9 cellular contexts compared by ENCODE assay signal in the genomic region with DNA sequence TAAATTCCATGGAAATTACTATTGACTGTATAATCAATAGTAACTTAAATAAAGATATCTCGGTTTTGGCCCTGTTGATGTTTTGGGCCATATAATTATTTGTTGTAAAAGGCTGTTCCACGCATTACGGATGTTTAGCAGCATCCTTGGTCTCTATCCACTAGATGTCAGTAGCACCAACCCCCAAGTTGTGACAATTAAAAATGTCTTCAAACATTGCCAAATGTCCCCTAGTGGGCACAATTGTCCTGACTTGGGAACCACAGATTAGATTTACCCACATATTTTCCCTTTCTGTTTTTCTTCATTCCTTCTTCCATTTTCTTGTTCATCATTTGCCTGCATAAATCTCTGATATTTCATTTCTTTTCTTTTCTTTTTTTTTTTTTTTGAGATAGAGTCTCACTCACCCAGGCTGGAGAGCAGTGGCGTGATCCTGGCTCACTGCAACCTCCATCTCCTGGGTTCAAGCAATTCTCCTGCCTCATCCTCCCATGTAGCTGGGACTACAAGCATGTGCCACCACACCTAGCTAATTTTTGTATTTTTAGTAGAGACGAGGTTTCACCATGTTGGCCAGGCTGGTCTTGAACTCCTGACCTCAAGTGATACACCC. TPM values are rescaled to one million over a fixed set of nuclear protein-coding genes. Genes with fewer than 3 reads are reported as not detected.
DNase-seq lines count a peak whose midpoint lies in the region; ATAC-seq and TF ChIP-seq lines count a peak whose summit lies in the region.
"Had no signal": no experiment of that assay in that cellular context is flagged by ENCODE, and none has a peak within 500 bp of the region (broad histone marks: within the 10 kb centered on the region; RNA-seq: fewer than 3 reads in every experiment).

No MANE protein-coding gene starts in this region.

- CTCF ChIA-PET in activated CD4-positive, alpha-beta T cell treated with anti-CD3 and anti-CD28 coated beads for 36 hours (lab: Charles Lee), result interaction anchor here (0.6 to 3.8 kb wide), 9 partner anchors 8 to 181 kb away, joined by 3 to 44 read pairs (median 3); a partner anchor contains a TSS
- CTCF ChIA-PET in HEK293 (lab: Yijun Ruan, JAX), result interaction anchor here (0.6 to 2.5 kb wide), 19 partner anchors 8 to 1727 kb away, joined by 3 to 18 read pairs (median 4); no protein-coding TSS in a partner anchor
- CTCF ChIA-PET in OCI-LY7 (lab: Charles Lee; ENCODE audit: unreplicated experiment), result no interaction called here

- POLR2A ChIA-PET in activated CD4-positive, alpha-beta T cell treated with anti-CD3 and anti-CD28 coated beads for 36 hours (lab: Charles Lee), result no interaction called here
- POLR2A ChIA-PET in HEK293 (lab: Yijun Ruan, JAX) (no interaction called here), OCI-LY7 (lab: Charles Lee) (interaction anchor here (0.7 kb wide), 1 partner anchor 645 kb away, joined by 3 read pairs; no protein-coding TSS in a partner anchor)

- no peaks in the 10 kb centered on the region for H3K79me2 ChIP-seq in OCI-LY7 (ENCODE audit: insufficient read depth, low read depth, low read length)

- peak; percentile 48 for DNase-seq in activated CD4-positive, alpha-beta T cell treated with anti-CD3 and anti-CD28 coated beads for 36 hours
- DNase-seq in activated CD4-positive, alpha-beta T cell treated with anti-CD3 and anti-CD28 coated beads for 4 hours, result no peak
- DNase-seq in OCI-LY7 (ENCODE audit: low spot score), result peak; percentile 77
- DNase-seq in dorsolateral prefrontal cortex, result no peak
- peak; percentile 14 for DNase-seq in neural crest cell (ENCODE audit: low read depth, low spot score)

- no peaks in the 10 kb centered on the region for H3K9me2 ChIP-seq in OCI-LY7 (ENCODE audit: insufficient read depth, low read length)

- H3K36me3 Mint-ChIP-seq in activated CD4-positive, alpha-beta T cell treated with anti-CD3 and anti-CD28 coated beads for 36 hours (ENCODE audit: low read depth), result no peaks in the 10 kb centered on the region
- H3K36me3 Mint-ChIP-seq in neural crest cell (ENCODE audit: low read depth), result no peaks in the 10 kb centered on the region

- peaks cover 0 to 14% (median 0%) of the 10 kb centered on the region in 45 donors for H3K27me3 ChIP-seq in dorsolateral prefrontal cortex

- H3K4me1 ChIP-seq in HEK293 (ENCODE audit: control insufficient read depth, insufficient read depth, low read length), result no peaks in the 10 kb centered on the region
- H3K4me1 ChIP-seq in OCI-LY7 (ENCODE audit: insufficient read depth, low read length, poor library complexity, severe bottlenecking), result no peaks in the 10 kb centered on the region

- no peak overlapping the region for H3K27ac Mint-ChIP-seq in activated CD4-positive, alpha-beta T cell treated with anti-CD3 and anti-CD28 coated beads for 36 hours
- no peak overlapping the region for H3K27ac Mint-ChIP-seq in neural crest cell (ENCODE audit: unreplicated experiment)

- H3K27ac ChIP-seq in HEK293 (ENCODE audit: extremely low read depth, low read depth, low read length), result no peak overlapping the region
- H3K27ac ChIP-seq in OCI-LY7 (ENCODE audit: low read depth, low read length, poor library complexity, severe bottlenecking), result no peak overlapping the region
- H3K27ac ChIP-seq in dorsolateral prefrontal cortex, result no peak overlapping the region
- H3K27ac ChIP-seq: epithelial cell of prostate had no signal

- peak; percentile 78 for ATAC-seq in activated CD4-positive, alpha-beta T cell treated with anti-CD3 and anti-CD28 coated beads for 36 hours
- no peak for ATAC-seq in GM18868 (IDR thresholded peaks at IDR 0.05; ENCODE audit: unreplicated experiment)
- ATAC-seq in GM18498 (IDR thresholded peaks at IDR 0.05; ENCODE audit: unreplicated experiment), result no peak

- intact Hi-C loops in activated CD4-positive, alpha-beta T cell treated with anti-CD3 and anti-CD28 coated beads for 36 hours (cut with DNase I, micrococcal nuclease), result loop anchor here (1.0 to 2.0 kb wide), 2 partner anchors 36 to 179 kb away; a partner anchor contains a TSS
- intact Hi-C loops in OCI-LY7 (cut with micrococcal nuclease; ENCODE audit: unreplicated experiment) (loop anchor here (1.0 kb wide), 1 partner anchor 179 kb away; no protein-coding TSS in a partner anchor), dorsolateral prefrontal cortex (cut with DNase I) (loop anchor here in 1 of 2 donors (10.0 kb wide), 1 partner anchor 58 kb away; a partner anchor contains a TSS)

- TF ChIP-seq CTCF in HEK293 (tag by site-specific recombination; IDR thresholded peaks at IDR 0.05) (peak; percentile 67; the same call in 1 of the 2 replicates), OCI-LY7 (conservative IDR thresholded peaks at IDR 0.05; ENCODE audit: low read length) (peak; percentile 97), dorsolateral prefrontal cortex (IDR thresholded peaks at IDR 0.05 in 54 of 56, conservative IDR thresholded peaks at IDR 0.05 in 2 of 56; ENCODE audit: low read depth in 1 of 56, partially characterized antibody in 56 of 56) (peak; percentile 19 to 73 (median 55)), neural crest cell (conservative IDR thresholded peaks at IDR 0.05) (peak; percentile 77)

- no peaks in the 10 kb centered on the region for H3K9me3 ChIP-seq in HEK293 (ENCODE audit: control insufficient read depth, insufficient read depth, low read depth, low read length)
- no peaks in the 10 kb centered on the region for H3K9me3 ChIP-seq in OCI-LY7 (ENCODE audit: low read length)

- no peak overlapping the region for H2AFZ ChIP-seq in OCI-LY7 (ENCODE audit: low read length)

- H3K36me3 ChIP-seq in HEK293 (ENCODE audit: control insufficient read depth in 2 of 2, insufficient read depth in 1 of 2, low read length in 2 of 2) (no peaks in the 10 kb centered on the region), OCI-LY7 (ENCODE audit: insufficient read depth, low read length) (no peaks in the 10 kb centered on the region)

- H3K4me3 ChIP-seq in HEK293 (ENCODE audit: low read depth, low read length) (no peak overlapping the region), OCI-LY7 (ENCODE audit: low read depth, low read length, poor library complexity, severe bottlenecking) (no peak overlapping the region), dorsolateral prefrontal cortex (no peak overlapping the region)

- no peaks in the 10 kb centered on the region for H4K20me1 ChIP-seq in OCI-LY7 (ENCODE audit: insufficient read depth, low read length)

- H3K4me3 Mint-ChIP-seq in activated CD4-positive, alpha-beta T cell treated with anti-CD3 and anti-CD28 coated beads for 36 hours, result no peak overlapping the region
- H3K4me3 Mint-ChIP-seq in neural crest cell, result no peak overlapping the region

- no TSS peak for BruUV-seq in OCI-LY7 (replicated peaks; lab: Mats Ljungman, UMichigan)

- no peaks in the 10 kb centered on the region for H3K4me1 Mint-ChIP-seq in activated CD4-positive, alpha-beta T cell treated with anti-CD3 and anti-CD28 coated beads for 36 hours
- H3K4me1 Mint-ChIP-seq in neural crest cell, result no peaks in the 10 kb centered on the region

- H3K4me2 ChIP-seq in OCI-LY7 (ENCODE audit: low read length), result no peak overlapping the region

- H3K9me3 Mint-ChIP-seq in activated CD4-positive, alpha-beta T cell treated with anti-CD3 and anti-CD28 coated beads for 36 hours (ENCODE audit: low read depth), result no peaks in the 10 kb centered on the region
- peaks cover 7% of the 10 kb centered on the region for H3K9me3 Mint-ChIP-seq in neural crest cell

- peaks cover 24% of the 10 kb centered on the region for H3K27me3 Mint-ChIP-seq in activated CD4-positive, alpha-beta T cell treated with anti-CD3 and anti-CD28 coated beads for 36 hours
- H3K27me3 Mint-ChIP-seq in neural crest cell (ENCODE audit: low read depth), result peaks cover 35% of the 10 kb centered on the region

TF ChIP-seq in HEK293, 187 proteins besides CTCF, POLR2A, EP300 and RAD21 (continues in another document):
- no peak for TF ChIP-seq ZBTB1 (tag by site-specific recombination; IDR thresholded peaks at IDR 0.05)

RNA-seq across cellular contexts. Expression of a gene that starts 13.6 kb away (rescaled TPM):
- total RNA-seq in activated CD4-positive, alpha-beta T cell treated with anti-CD3 and anti-CD28 coated beads for 36 hours, result not detected
- not detected in 2 replicates for total RNA-seq in OCI-LY7 (2014; rRNA removed; shearing (Covaris generic))
- total RNA-seq in OCI-LY7 (2022), result not detected in 2 replicates
- not detected for total RNA-seq in dorsolateral prefrontal cortex
- total RNA-seq in neural crest cell, result not detected in 2 replicates

RNA-seq across cellular contexts. Expression of a gene that starts 36.9 kb away (rescaled TPM):
- not detected for total RNA-seq in activated CD4-positive, alpha-beta T cell treated with anti-CD3 and anti-CD28 coated beads for 36 hours
- not detected in 2 replicates for total RNA-seq in OCI-LY7 (2014; rRNA removed; shearing (Covaris generic))
- total RNA-seq in OCI-LY7 (2022) (not detected in 2 replicates), dorsolateral prefrontal cortex (1 to 10 TPM in 4 of 120 experiments, under 1 TPM in 3, not detected in 113; 0.76 to 1.8 (median 1.0) TPM), neural crest cell (not detected in 2 replicates)

RNA-seq across cellular contexts. Expression of a gene that starts 38.4 kb away (rescaled TPM):
- not detected for total RNA-seq in activated CD4-positive, alpha-beta T cell treated with anti-CD3 and anti-CD28 coated beads for 36 hours
- total RNA-seq in OCI-LY7 (2014; rRNA removed; shearing (Covaris generic)), result not detected in 2 replicates
- total RNA-seq in OCI-LY7 (2022) (not detected in 2 replicates), dorsolateral prefrontal cortex (1 to 10 TPM in 1 of 120 experiments, under 1 TPM in 1, not detected in 118; 0.86 to 1.1 TPM), neural crest cell (not detected in 2 replicates)

RNA-seq across cellular contexts. Expression of a gene that starts 45.5 kb away (rescaled TPM):
- total RNA-seq in activated CD4-positive, alpha-beta T cell treated with anti-CD3 and anti-CD28 coated beads for 36 hours, result not detected
- total RNA-seq in OCI-LY7 (2014; rRNA removed; shearing (Covaris generic)), result not detected in 2 replicates
- total RNA-seq in OCI-LY7 (2022) (not detected in 2 replicates), dorsolateral prefrontal cortex (under 1 TPM in 6 of 120 experiments, not detected in 114; 0.10 to 0.32 (median 0.21) TPM), neural crest cell (not detected in 2 replicates)

RNA-seq across cellular contexts. Expression of a gene that starts 53.4 kb away (rescaled TPM):
- total RNA-seq in activated CD4-positive, alpha-beta T cell treated with anti-CD3 and anti-CD28 coated beads for 36 hours, result not detected
- not detected in 2 replicates for total RNA-seq in OCI-LY7 (2014; rRNA removed; shearing (Covaris generic))
- not detected in 2 replicates for total RNA-seq in OCI-LY7 (2022)
- total RNA-seq in dorsolateral prefrontal cortex, result not detected
- total RNA-seq in neural crest cell, result not detected in 2 replicates

Comparison
In these comparisons a context has a peak if more than half of its experiments do, and no peak if none do; other contexts are left out.
1. DNase-seq: peak in activated CD4-positive, alpha-beta T cell treated with anti-CD3 and anti-CD28 coated beads for 36 hours (single experiment), OCI-LY7 (single experiment) and neural crest cell (single experiment); none in activated CD4-positive, alpha-beta T cell treated with anti-CD3 and anti-CD28 coated beads for 4 hours (0 of 2) and dorsolateral prefrontal cortex (0 of 10).
2. Peak in every context shown above with its lines, with median percentiles within 50 percentile points of each other: CTCF ChIP-seq.